In the genomic region with DNA sequence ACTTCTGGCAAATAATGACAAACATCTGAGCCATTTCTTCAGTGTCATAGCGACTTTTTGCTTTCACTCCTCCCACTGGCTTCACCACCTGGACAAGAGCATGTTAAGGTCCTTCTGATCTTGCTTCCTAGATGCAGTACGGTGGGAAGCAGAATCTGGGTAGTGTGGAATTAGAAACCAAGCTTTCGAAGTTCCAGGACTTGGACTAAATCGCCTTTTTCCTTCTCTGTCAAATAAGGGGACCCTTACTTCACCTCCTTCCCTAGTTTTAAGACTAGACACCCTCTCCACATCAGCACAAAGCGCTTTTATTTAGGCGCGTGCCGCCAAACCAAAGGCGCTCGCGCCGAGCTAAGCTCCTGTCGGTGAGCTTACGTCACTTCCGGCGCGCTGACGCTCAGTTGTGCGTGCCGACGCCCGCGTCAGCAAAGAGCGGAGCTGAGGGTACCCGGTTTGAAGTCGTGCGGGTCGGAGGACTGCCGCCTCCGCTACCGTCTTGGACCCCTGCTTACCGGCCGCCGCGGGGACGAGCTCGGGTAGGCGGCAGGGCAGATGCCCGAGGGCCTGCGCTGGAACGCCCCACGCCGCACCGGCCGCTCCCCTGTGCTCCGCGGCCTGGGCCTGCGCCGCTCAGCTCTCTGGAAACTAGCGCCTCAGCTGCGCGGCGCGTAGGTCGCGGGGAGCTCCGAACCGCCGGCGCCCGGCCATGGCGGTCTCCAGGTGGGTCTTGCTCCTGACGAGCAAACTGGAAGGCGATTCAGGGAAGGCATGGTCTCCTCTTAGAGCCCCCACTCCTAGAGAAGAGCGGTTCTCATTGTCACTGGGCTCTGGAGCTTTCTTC, we compare ENCODE assay signal across 9 cellular contexts. TPM values are rescaled to one million over a fixed set of nuclear protein-coding genes. Genes with fewer than 3 reads are reported as not detected.
DNase-seq lines count a peak whose midpoint lies in the region; ATAC-seq, FAIRE-seq and TF ChIP-seq lines count a peak whose summit lies in the region.
"Had no signal": no experiment of that assay in that cellular context is flagged by ENCODE, and none has a peak within 500 bp of the region (broad histone marks: within the 10 kb centered on the region; RNA-seq: fewer than 3 reads in every experiment).

A gene (plus strand): TSS at position 400 of the 841 bp plus-strand sequence. CDS start 307 bp downstream, at position 707.

- FAIRE-seq in islet of Langerhans (lab: Jason Lieb, UNC), result peak; percentile 94
- FAIRE-seq: colon had no signal

- H3K9me3 Mint-ChIP-seq in central memory CD8-positive, alpha-beta T cell, result no peaks in the 10 kb centered on the region

- H3K4me1 Mint-ChIP-seq in central memory CD8-positive, alpha-beta T cell, result peaks cover 36% of the 10 kb centered on the region

- peak within 1 kb of the TSS; percentile 92 for H3K4me3 ChIP-seq in AG04450 (ENCODE audit: low read depth, low read length)

- H3K4me3 Mint-ChIP-seq in central memory CD8-positive, alpha-beta T cell, result peak within 1 kb of the TSS; percentile 87

- CTCF ChIA-PET in AG04450 (lab: Charles Lee), result interaction anchor here (0.7 to 2.2 kb wide), 3 partner anchors 11 to 625 kb away, joined by 3 to 11 read pairs (median 7); no protein-coding TSS in a partner anchor

- H3K27me3 Mint-ChIP-seq in central memory CD8-positive, alpha-beta T cell, result peaks cover 10% of the 10 kb centered on the region

- POLR2A ChIA-PET in AG04450 (lab: Yijun Ruan, JAX), result interaction anchor here (0.5 to 1.3 kb wide), 5 partner anchors 10 to 1462 kb away, joined by 3 to 10 read pairs (median 3); a partner anchor contains a TSS

- H3K36me3 Mint-ChIP-seq in central memory CD8-positive, alpha-beta T cell (ENCODE audit: insufficient read depth), result peaks cover 18% of the 10 kb centered on the region

- DNase-seq in AG04450 (ENCODE audit: low read depth, low spot score) (peak; percentile 81), NCI-H2227 treated with DMSO at 0.1 percent for 48 hours (lab: John Stamatoyannopoulos, UW) (peak; percentile 92)
- DNase-seq in activated CD4-positive, CD25-positive, alpha-beta regulatory T cell treated with anti-CD3 and anti-CD28 coated beads, Interleukin-2, amount 50 U/mL, for 16 hours (ENCODE audit: low read depth, low spot score), result peak; percentile 81
- DNase-seq in central memory CD8-positive, alpha-beta T cell (ENCODE audit: low spot score in 2 of 2), result peak; percentile 80 to 81
- DNase-seq in stimulated activated CD4-positive, alpha-beta T cell treated with anti-CD3 and anti-CD28 coated beads, Interleukin-12 subunit alpha, Interleukin-12 subunit beta, amount 100 ng/mL, for 48 hours (ENCODE audit: low read depth in 2 of 3, low spot score in 1 of 3), result peak; percentile 77 to 88 (median 80)

- peak within 1 kb of the TSS; percentile 94 for H3K27ac Mint-ChIP-seq in central memory CD8-positive, alpha-beta T cell (ENCODE audit: low read depth)

- peak; percentile 93 for ATAC-seq in GM18870 (IDR thresholded peaks at IDR 0.05; ENCODE audit: unreplicated experiment)
- peak; percentile 98 for ATAC-seq in HG03135 (IDR thresholded peaks at IDR 0.05; ENCODE audit: unreplicated experiment)
- ATAC-seq in central memory CD8-positive, alpha-beta T cell (replicated peaks; ENCODE audit: extremely low read depth, poor library complexity, severe bottlenecking), result peak; percentile 96

- peak within 1 kb of the TSS; percentile 96 for H3K27ac ChIP-seq in AG04450 (ENCODE audit: low read depth, low read length)

- H3K27me3 ChIP-seq in AG04450 (ENCODE audit: control insufficient read depth, insufficient read depth, low read length), result no peaks in the 10 kb centered on the region

- no peak for TF ChIP-seq CTCF in AG04450 (IDR thresholded peaks at IDR 0.05; ENCODE audit: low read depth, low read length)

- peaks cover 11% of the 10 kb centered on the region for H3K9me3 ChIP-seq in AG04450 (ENCODE audit: control insufficient read depth, insufficient read depth, low read length)

RNA-seq across cellular contexts. Expression of the gene that starts here (rescaled TPM):
- 27.2 and 35.0 TPM in 2 replicates for polyA plus RNA-seq in AG04450 (2011; rRNA removed)
- 26.1 and 51.6 TPM in 2 replicates for polyA minus RNA-seq in AG04450 (2011; rRNA and poly(A)+ RNA removed)

Comparison
In these comparisons a context has a peak if more than half of its experiments do, and no peak if none do; other contexts are left out.
1. Peak in every context shown above with its lines: DNase-seq, ATAC-seq, H3K4me3 ChIP-seq and H3K27ac ChIP-seq.